20 cellular contexts compared by ENCODE assay signal in the genomic region with DNA sequence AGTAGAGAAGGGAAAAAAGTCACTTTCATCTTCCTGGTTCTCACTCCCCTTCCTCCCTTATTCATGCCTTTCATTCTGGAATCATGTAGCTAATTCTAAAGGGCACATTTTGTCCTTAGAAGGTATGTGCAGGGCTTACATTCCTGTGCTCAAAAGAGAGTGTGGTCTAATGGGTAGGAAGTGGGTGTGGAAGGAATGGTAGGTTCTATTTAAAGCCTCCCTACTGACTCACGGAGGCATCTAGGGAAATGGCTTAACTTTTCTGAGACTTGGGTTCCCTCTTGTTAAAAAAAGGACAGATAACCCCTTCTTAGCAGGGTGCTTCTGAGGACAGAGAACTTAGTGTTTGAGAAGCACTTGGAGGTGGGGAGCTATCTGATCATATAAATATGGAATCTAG.
DNase-seq lines count a peak whose midpoint lies in the region; ATAC-seq, FAIRE-seq and TF ChIP-seq lines count a peak whose summit lies in the region.
"Had no signal": no experiment of that assay in that cellular context is flagged by ENCODE, and none has a peak within 500 bp of the region (broad histone marks: within the 10 kb centered on the region; RNA-seq: fewer than 3 reads in every experiment).

No MANE protein-coding gene starts in this region.

- no peaks in the 10 kb centered on the region for H4K20me1 ChIP-seq in KMS-11 (ENCODE audit: insufficient read depth)
- H4K20me1 ChIP-seq in keratinocyte (ENCODE audit: control insufficient read depth, extremely low read depth, insufficient read depth, low read length): no peaks in the 10 kb centered on the region
- no peaks in the 10 kb centered on the region for H4K20me1 ChIP-seq in hepatocyte (ENCODE audit: insufficient read depth, poor library complexity, severe bottlenecking)

- intact Hi-C loops in pancreas (cut with DNase I): no loop called here

- no peak overlapping the region for H3K9ac ChIP-seq in KMS-11
- H3K9ac ChIP-seq in keratinocyte (ENCODE audit: control insufficient read depth, extremely low read depth, insufficient read depth, low read length): no peak overlapping the region
- H3K9ac ChIP-seq: neural progenitor cell had no signal

- H3K36me3 ChIP-seq in KMS-11 (ENCODE audit: insufficient read depth) (no peaks in the 10 kb centered on the region), keratinocyte (ENCODE audit: control insufficient read depth in 2 of 2, extremely low read depth in 1 of 2, insufficient read depth in 2 of 2, low read length in 2 of 2) (no peaks in the 10 kb centered on the region), hepatocyte (replicated peaks; ENCODE audit: insufficient read depth, low read depth) (no peaks in the 10 kb centered on the region), pancreas (no peaks in the 10 kb centered on the region)
- H3K36me3 ChIP-seq: left ventricle myocardium inferior, neural progenitor cell, spleen had no signal

- no peaks in the 10 kb centered on the region for H3K9me2 ChIP-seq in hepatocyte (replicated peaks; ENCODE audit: insufficient read depth)

- 61% methylated on average over 1 of the region's 1 CpG for WGBS in hepatocyte (ENCODE audit: low lambda C conversion rate, missing lambda C conversion rate)
- WGBS in pancreas, 2 donors: 80 to 90% methylated on average over 1 of the region's 1 CpG

- no peaks in the 10 kb centered on the region for H3K9me1 ChIP-seq in keratinocyte (ENCODE audit: control insufficient read depth, extremely low read depth, insufficient read depth, low read length)

- in situ Hi-C loops in astrocyte of the spinal cord (cut with HindIII; ENCODE audit: low sequenced_read_pairs): no loop called here

- CTCF ChIA-PET in AG04449 (lab: Yijun Ruan, JAX): interaction anchor here (1.0 to 3.5 kb wide), 4 partner anchors 11 to 513 kb away, joined by 3 to 17 read pairs (median 6); no protein-coding TSS in a partner anchor

- H3K4me2 ChIP-seq in KMS-11 (peak overlapping the region; percentile 61), keratinocyte (ENCODE audit: control insufficient read depth, extremely low read depth, insufficient read depth, low read depth, low read length) (peak overlapping the region; percentile 11), hepatocyte (no peak overlapping the region)
- H3K4me2 ChIP-seq: neural progenitor cell had no signal

- dilution Hi-C loops in keratinocyte (cut with MboI; ENCODE audit: extremely low pct_ligation_motif_present, low sequenced_read_pairs): no loop called here

- DNase-seq in AG04449 (ENCODE audit: low read depth, low spot score) (peak; percentile 68), astrocyte of the spinal cord (ENCODE audit: low read depth, low spot score) (peak; percentile 65), keratinocyte (ENCODE audit: low read depth, low spot score) (peak; percentile 26), hepatocyte (ENCODE audit: low spot score) (no peak), pancreas (no peak)
- DNase-seq in stimulated activated CD4-positive, alpha-beta T cell treated with anti-CD3 and anti-CD28 coated beads, Interleukin-15, amount 100 ng/mL, for 24 hours: no peak
- no peak for DNase-seq in stimulated activated CD4-positive, alpha-beta T cell treated with anti-CD3 and anti-CD28 coated beads, Interleukin-2, amount 100 ng/mL, for 24 hours
- DNase-seq: ACHN; activated T-cell treated with anti-CD3 and anti-CD28 coated beads, Interleukin-2, amount 50 U/mL, for 48 hours; amygdala; DMS53; effector CD4-positive, alpha-beta T cell; left ventricle myocardium inferior; NCI-H187 treated with DMSO at 0.1 percent for 48 hours; NCI-H82; spleen had no signal

- FAIRE-seq in keratinocyte (lab: Jason Lieb, UNC) (peak; percentile 80), pancreas (lab: Jason Lieb, UNC) (no peak)
- FAIRE-seq: GM12891 had no signal

- POLR2A ChIA-PET in AG04449 (lab: Yijun Ruan, JAX): interaction anchor here (0.7 to 0.8 kb wide), 2 partner anchors 54 to 250 kb away, joined by 3 read pairs; no protein-coding TSS in a partner anchor

- no peaks in the 10 kb centered on the region for H3K27me3 ChIP-seq in KMS-11 (ENCODE audit: insufficient read depth, low read depth)
- H3K27me3 ChIP-seq in keratinocyte (ENCODE audit: control insufficient read depth, extremely low read depth, insufficient read depth, low read length): no peaks in the 10 kb centered on the region
- no peaks in the 10 kb centered on the region for H3K27me3 ChIP-seq in hepatocyte
- no peaks in the 10 kb centered on the region for H3K27me3 ChIP-seq in pancreas
- H3K27me3 ChIP-seq: neural progenitor cell, spleen had no signal

- no peak for ATAC-seq in pancreas
- ATAC-seq: WTC11 had no signal

- H3K27ac ChIP-seq in KMS-11: peak overlapping the region; percentile 39; the same call in 1 of the 2 replicates
- H3K27ac ChIP-seq in keratinocyte (ENCODE audit: control insufficient read depth, insufficient read depth, low read length): no peak overlapping the region
- H3K27ac ChIP-seq in hepatocyte: no peak overlapping the region
- no peak overlapping the region for H3K27ac ChIP-seq in pancreas
- H3K27ac ChIP-seq: left ventricle myocardium inferior, neural progenitor cell, spleen had no signal

- H3K4me3 ChIP-seq in AG04449 (ENCODE audit: low read depth, low read length) (no peak overlapping the region), KMS-11 (IDR thresholded peaks at IDR 0.05; ENCODE audit: insufficient read depth, low read depth, low read length) (peak overlapping the region; percentile 32), astrocyte of the spinal cord (ENCODE audit: low read depth, low read length) (no peak overlapping the region), keratinocyte (ENCODE audit: control insufficient read depth in 2 of 3, extremely low read depth in 1 of 3, insufficient read depth in 2 of 3, low read depth in 1 of 3, low read length in 3 of 3) (no peak overlapping the region), hepatocyte (no peak overlapping the region), pancreas (no peak overlapping the region)
- H3K4me3 ChIP-seq: left ventricle myocardium inferior, neural progenitor cell, spleen had no signal

- H3K9me3 ChIP-seq in keratinocyte (ENCODE audit: control insufficient read depth, low read depth, low read length) (no peaks in the 10 kb centered on the region), hepatocyte (ENCODE audit: low read depth) (no peaks in the 10 kb centered on the region), pancreas (no peaks in the 10 kb centered on the region)
- H3K9me3 ChIP-seq: left ventricle myocardium inferior, spleen had no signal

- TF ChIP-seq CTCF in AG04449 (IDR thresholded peaks at IDR 0.05; ENCODE audit: insufficient read depth, low read length, missing control alignments): no peak
- no peak for TF ChIP-seq CTCF in KMS-11 (conservative IDR thresholded peaks at IDR 0.05; ENCODE audit: low read depth, low read length)
- TF ChIP-seq CTCF in astrocyte of the spinal cord (IDR thresholded peaks at IDR 0.05; ENCODE audit: low read depth, low read length): no peak
- TF ChIP-seq CTCF in keratinocyte (optimal IDR thresholded peaks at IDR 0.05 in 1 of 3, IDR thresholded peaks at IDR 0.05 in 1 of 3, conservative IDR thresholded peaks at IDR 0.05 in 1 of 3; ENCODE audit: extremely low read depth in 1 of 3, insufficient read depth in 2 of 3, low read length in 3 of 3): no peak
- TF ChIP-seq CTCF in hepatocyte (IDR thresholded peaks at IDR 0.05; ENCODE audit: poor library complexity): no peak
- no peak for TF ChIP-seq CTCF in pancreas (IDR thresholded peaks at IDR 0.05)

- H2AFZ ChIP-seq in KMS-11 (ENCODE audit: low read depth) (peak overlapping the region; percentile 27; the same call in 1 of the 2 replicates), keratinocyte (ENCODE audit: control insufficient read depth, low read length) (peak overlapping the region; percentile 50), hepatocyte (no peak overlapping the region)
- H2AFZ ChIP-seq: neural progenitor cell had no signal

- H3K4me1 ChIP-seq in KMS-11 (ENCODE audit: low read depth, poor library complexity, severe bottlenecking): peaks cover 90% of the 10 kb centered on the region
- H3K4me1 ChIP-seq in keratinocyte (ENCODE audit: control insufficient read depth, extremely low read depth, insufficient read depth, low read length): peaks cover 44% of the 10 kb centered on the region
- H3K4me1 ChIP-seq in hepatocyte (ENCODE audit: insufficient read depth): no peaks in the 10 kb centered on the region
- no peaks in the 10 kb centered on the region for H3K4me1 ChIP-seq in pancreas
- H3K4me1 ChIP-seq: left ventricle myocardium inferior, neural progenitor cell, spleen had no signal

- H3K79me2 ChIP-seq in KMS-11 (ENCODE audit: insufficient read depth, low read depth) (no peaks in the 10 kb centered on the region), keratinocyte (ENCODE audit: control insufficient read depth, insufficient read depth, low read length) (no peaks in the 10 kb centered on the region), hepatocyte (no peaks in the 10 kb centered on the region)

Comparison
In these comparisons a context has a peak if more than half of its experiments do, and no peak if none do; other contexts are left out.
1. DNase-seq: peak in AG04449 (single experiment), astrocyte of the spinal cord (single experiment) and keratinocyte (single experiment); none in hepatocyte (single experiment), pancreas (0 of 6), stimulated activated CD4-positive, alpha-beta T cell treated with anti-CD3 and anti-CD28 coated beads, Interleukin-15, amount 100 ng/mL, for 24 hours (single experiment) and stimulated activated CD4-positive, alpha-beta T cell treated with anti-CD3 and anti-CD28 coated beads, Interleukin-2, amount 100 ng/mL, for 24 hours (0 of 2).